Comparison of ENCODE assay signal across 1 cellular context in the genomic region with DNA sequence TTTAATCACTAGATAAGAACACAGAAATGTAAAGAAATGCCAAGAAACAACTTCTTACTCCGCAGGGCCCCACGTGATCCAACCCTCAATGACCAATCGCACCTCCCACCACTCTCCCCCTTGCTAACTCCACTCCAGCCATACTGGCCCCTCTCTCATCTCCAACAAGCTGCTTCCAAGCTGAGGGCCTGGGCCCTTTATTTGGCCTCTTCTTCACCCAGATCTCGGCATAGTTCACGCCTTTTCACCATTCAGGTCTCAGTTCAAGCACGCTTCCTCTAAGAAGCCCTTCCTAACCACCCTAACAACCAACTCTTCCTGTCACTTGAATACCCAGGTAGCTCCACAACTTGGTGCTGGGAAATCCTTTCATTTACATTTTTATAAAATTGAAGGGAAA.
TF ChIP-seq lines count a peak whose summit lies in the region.

No MANE protein-coding gene starts in this region.

TF ChIP-seq in liver, 16 proteins besides CTCF, POLR2A, EP300 and RAD21 (continued from another document):
- TF ChIP-seq, protein P1, sequence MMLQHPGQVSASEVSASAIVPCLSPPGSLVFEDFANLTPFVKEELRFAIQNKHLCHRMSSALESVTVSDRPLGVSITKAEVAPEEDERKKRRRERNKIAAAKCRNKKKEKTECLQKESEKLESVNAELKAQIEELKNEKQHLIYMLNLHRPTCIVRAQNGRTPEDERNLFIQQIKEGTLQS (IDR thresholded peaks at IDR 0.05): no peak
